ENCODE assay signal across 16 cellular contexts in genomic region chr14:68876976-68877375, GRCh38.
DNase-seq lines count a peak whose midpoint lies in the region; ATAC-seq and TF ChIP-seq lines count a peak whose summit lies in the region.
"Had no signal": no experiment of that assay in that cellular context is flagged by ENCODE, and none has a peak within 500 bp of the region (broad histone marks: within the 10 kb centered on the region; RNA-seq: fewer than 3 reads in every experiment).

No MANE protein-coding gene starts in this region.

- TF ChIP-seq POLR2A in esophagus muscularis mucosa (IDR thresholded peaks at IDR 0.05; ENCODE audit: low read depth) (no peak), sigmoid colon (IDR thresholded peaks at IDR 0.05) (no peak), transverse colon (IDR thresholded peaks at IDR 0.05) (no peak)

- H3K4me1 ChIP-seq in esophagus muscularis mucosa (peaks cover 0 to 34% (median 21%) of the 10 kb centered on the region in 4 donors), sigmoid colon (peaks cover 0 to 39% (median 21%) of the 10 kb centered on the region in 4 donors), transverse colon (no peaks in the 10 kb centered on the region)

- in situ Hi-C loops in transverse colon (cut with MboI; ENCODE audit: low pct_ligation_motif_present in 1 of 4, low pct_unique_long_range_greater_than_20kb in 1 of 4, low sequenced_read_pairs in 3 of 4) = no loop called here

- peak; percentile 54 for DNase-seq in natural killer cell treated with Interleukin-12 subunit alpha and Interleukin-12 subunit beta and Interleukin-15 and Interleukin-18, amount 100 ng/mL, for 72 hours (ENCODE audit: low spot score)
- DNase-seq in natural killer cell = no peak
- DNase-seq in esophagus muscularis mucosa (ENCODE audit: extremely low spot score) = no peak
- no peak for DNase-seq in sigmoid colon
- DNase-seq in NCI-H146 treated with DMSO at 0.1 percent for 48 hours (lab: John Stamatoyannopoulos, UW; ENCODE audit: unreplicated experiment) = no peak
- DNase-seq in NCI-H345 treated with DMSO at 0.1 percent for 48 hours (lab: John Stamatoyannopoulos, UW; ENCODE audit: unreplicated experiment) = no peak
- no peak for DNase-seq in transverse colon
- DNase-seq: ACHN; C1 segment of cervical spinal cord; Calu3; CD4-positive, alpha-beta T cell; DMS79; H7 had no signal

- H3K27me3 ChIP-seq in esophagus muscularis mucosa (no peaks in the 10 kb centered on the region), sigmoid colon (no peaks in the 10 kb centered on the region), transverse colon (no peaks in the 10 kb centered on the region)

- no peaks in the 10 kb centered on the region for H3K4me1 Mint-ChIP-seq in natural killer cell treated with Interleukin-12 subunit alpha and Interleukin-12 subunit beta and Interleukin-15 and Interleukin-18, amount 100 ng/mL, for 72 hours (ENCODE audit: low read depth in 2 of 2)
- peaks cover 0 to 4% of the 10 kb centered on the region in 2 donors for H3K4me1 Mint-ChIP-seq in natural killer cell
- H3K4me1 Mint-ChIP-seq: B cell, GM23338 had no signal

- no peak for ATAC-seq in natural killer cell treated with Interleukin-12 subunit alpha and Interleukin-12 subunit beta and Interleukin-15 and Interleukin-18, amount 100 ng/mL, for 72 hours
- ATAC-seq in natural killer cell = no peak
- ATAC-seq in HG03565 (IDR thresholded peaks at IDR 0.05; ENCODE audit: unreplicated experiment) = no peak
- ATAC-seq: GM23338 had no signal

- TF ChIP-seq CTCF in natural killer cell (IDR thresholded peaks at IDR 0.05) (no peak), esophagus muscularis mucosa (IDR thresholded peaks at IDR 0.05) (no peak), sigmoid colon (IDR thresholded peaks at IDR 0.05) (no peak), transverse colon (IDR thresholded peaks at IDR 0.05) (no peak)

- intact Hi-C loops in natural killer cell (cut with micrococcal nuclease) (no loop called here), esophagus muscularis mucosa (cut with DNase I) (no loop called here), sigmoid colon (cut with DNase I) (no loop called here), transverse colon (cut with DNase I; ENCODE audit: low total_unique reads) (no loop called here)

- no peak overlapping the region for H3K27ac Mint-ChIP-seq in natural killer cell treated with Interleukin-12 subunit alpha and Interleukin-12 subunit beta and Interleukin-15 and Interleukin-18, amount 100 ng/mL, for 72 hours
- H3K27ac Mint-ChIP-seq in natural killer cell = no peak overlapping the region
- H3K27ac Mint-ChIP-seq: B cell; CD4-positive, alpha-beta T cell; GM23338 had no signal

- no peaks in the 10 kb centered on the region for H3K9me3 ChIP-seq in esophagus muscularis mucosa
- no peaks in the 10 kb centered on the region for H3K9me3 ChIP-seq in sigmoid colon
- no peaks in the 10 kb centered on the region for H3K9me3 ChIP-seq in transverse colon

- no peak overlapping the region for H3K4me3 Mint-ChIP-seq in natural killer cell treated with Interleukin-12 subunit alpha and Interleukin-12 subunit beta and Interleukin-15 and Interleukin-18, amount 100 ng/mL, for 72 hours
- H3K4me3 Mint-ChIP-seq in natural killer cell = no peak overlapping the region
- H3K4me3 Mint-ChIP-seq: B cell; CD4-positive, alpha-beta T cell; GM23338 had no signal

- H3K36me3 Mint-ChIP-seq in natural killer cell treated with Interleukin-12 subunit alpha and Interleukin-12 subunit beta and Interleukin-15 and Interleukin-18, amount 100 ng/mL, for 72 hours = peaks cover 16% of the 10 kb centered on the region
- H3K36me3 Mint-ChIP-seq in natural killer cell = no peaks in the 10 kb centered on the region

- H3K27me3 Mint-ChIP-seq in natural killer cell treated with Interleukin-12 subunit alpha and Interleukin-12 subunit beta and Interleukin-15 and Interleukin-18, amount 100 ng/mL, for 72 hours = no peaks in the 10 kb centered on the region
- no peaks in the 10 kb centered on the region for H3K27me3 Mint-ChIP-seq in natural killer cell (ENCODE audit: low read depth in 2 of 2)
- H3K27me3 Mint-ChIP-seq: B cell; CD4-positive, alpha-beta T cell had no signal

- H3K36me3 ChIP-seq in esophagus muscularis mucosa (peaks cover 93 to 100% (median 100%) of the 10 kb centered on the region in 4 donors), sigmoid colon (peaks cover 85 to 100% (median 95%) of the 10 kb centered on the region in 4 donors), transverse colon (peaks cover 0 to 58% (median 26%) of the 10 kb centered on the region in 4 donors)

- H3K27ac ChIP-seq in esophagus muscularis mucosa (replicated peaks in 1 of 4) (peak overlapping the region; percentile 71 to 98 (median 90)), sigmoid colon (peak overlapping the region; percentile 18 to 100 (median 99)), transverse colon (no peak overlapping the region)

- H3K4me3 ChIP-seq in esophagus muscularis mucosa (no peak overlapping the region), sigmoid colon (no peak overlapping the region), transverse colon (no peak overlapping the region)
- H3K4me3 ChIP-seq: GM23338 had no signal

- H3K9me3 Mint-ChIP-seq in natural killer cell treated with Interleukin-12 subunit alpha and Interleukin-12 subunit beta and Interleukin-15 and Interleukin-18, amount 100 ng/mL, for 72 hours = no peaks in the 10 kb centered on the region
- no peaks in the 10 kb centered on the region for H3K9me3 Mint-ChIP-seq in natural killer cell
- H3K9me3 Mint-ChIP-seq: CD4-positive, alpha-beta T cell; GM23338 had no signal

- 92% methylated on average over 6 of the region's 6 CpGs for WGBS in esophagus muscularis mucosa
- 96 to 97% methylated on average over 6 of the region's 6 CpGs for WGBS in sigmoid colon, 2 donors
- WGBS in transverse colon (ENCODE audit: low coverage in 1 of 2), 2 donors = 100% methylated on average over 6 of the region's 6 CpGs; no CpG with 5 or more reads in 1 of the 2 donors

- TF ChIP-seq EP300 in esophagus muscularis mucosa (IDR thresholded peaks at IDR 0.05) (no peak), sigmoid colon (IDR thresholded peaks at IDR 0.05) (no peak), transverse colon (IDR thresholded peaks at IDR 0.05; ENCODE audit: low read depth) (no peak)

Comparison
In these comparisons a context has a peak if more than half of its experiments do, and no peak if none do; other contexts are left out.
1. H3K27ac ChIP-seq: peak in esophagus muscularis mucosa (4 of 4) and sigmoid colon (4 of 4); none in transverse colon (0 of 4).